Comparison of ENCODE assay signal across 16 cellular contexts in genomic region chr1:47212636-47213229, GRCh38. TPM values are rescaled to one million over a fixed set of nuclear protein-coding genes. Genes with fewer than 3 reads are reported as not detected.
"Had no signal": no experiment of that assay in that cellular context is flagged by ENCODE, and none has a peak within 500 bp of the region (broad histone marks: within the 10 kb centered on the region; RNA-seq: fewer than 3 reads in every experiment).

No MANE protein-coding gene starts in this region.

- ATAC-seq: stimulated activated naive CD8-positive, alpha-beta T cell treated with anti-CD3 and anti-CD28 coated beads, Interleukin-15, amount 100 ng/mL, for 72 hours had no signal

- H3K9me3 ChIP-seq: ascending aorta, right atrium auricular region, testis had no signal

- FAIRE-seq: TTC549 had no signal

- DNase-seq: activated CD4-positive, alpha-beta T cell treated with anti-CD3 and anti-CD28 coated beads, Interleukin-2, amount 50 U/mL, for 4 hours; activated gamma-delta T cell; effector CD8-positive, alpha-beta T cell; foreskin melanocyte; mammary epithelial cell; nephron progenitor cell; occipital lobe; stimulated activated naive CD8-positive, alpha-beta T cell treated with anti-CD3 and anti-CD28 coated beads, Interleukin-15, amount 100 ng/mL, for 72 hours; testis had no signal

- H3K4me3 ChIP-seq: ascending aorta, right atrium auricular region, testis had no signal

- H3K27me3 ChIP-seq: ascending aorta, right atrium auricular region, testis had no signal

- H3K36me3 ChIP-seq: ascending aorta, right atrium auricular region had no signal

- H3K4me1 ChIP-seq: ascending aorta, testis had no signal

- H3K27ac ChIP-seq: ascending aorta, testis had no signal

RNA-seq across cellular contexts. Expression of gene TAL1, which starts 19.3 kb away (rescaled TPM):
- total RNA-seq: mammary epithelial cell, myocyte, progenitor cell of endocrine pancreas had no signal
- polyA plus RNA-seq: mammary epithelial cell had no signal

RNA-seq across cellular contexts. Expression of gene PDZK1IP1, which starts 22.9 kb away (rescaled TPM):
- total RNA-seq: ascending aorta, cerebellum, myocyte, occipital lobe, progenitor cell of endocrine pancreas, skeletal muscle tissue had no signal
